ENCODE assay signal across 28 cellular contexts in genomic region chrX:118694628-118695027, GRCh38. TPM values are rescaled to one million over a fixed set of nuclear protein-coding genes. Genes with fewer than 3 reads are reported as not detected.
DNase-seq lines count a peak whose midpoint lies in the region; ATAC-seq and TF ChIP-seq lines count a peak whose summit lies in the region.
"Had no signal": no experiment of that assay in that cellular context is flagged by ENCODE, and none has a peak within 500 bp of the region (broad histone marks: within the 10 kb centered on the region; RNA-seq: fewer than 3 reads in every experiment).

No MANE protein-coding gene starts in this region.

- CTCF ChIA-PET in SK-N-SH (lab: Yijun Ruan, JAX): no interaction called here

- no peak for TF ChIP-seq RAD21 in SK-N-SH (IDR thresholded peaks at IDR 0.05; ENCODE audit: low read length)

- H3K9me3 Mint-ChIP-seq in activated T-cell treated with anti-CD3 and anti-CD28 coated beads, Interleukin-2, amount 50 U/mL, for 24 hours: no peaks in the 10 kb centered on the region
- H3K9me3 Mint-ChIP-seq: activated CD4-positive, alpha-beta T cell treated with anti-CD3 and anti-CD28 coated beads, Interleukin-2, amount 10 ng/mL, durations not matched to agents 24 days and 14 days; activated naive CD4-positive, alpha-beta T cell treated with anti-CD3 and anti-CD28 coated beads, Interleukin-2, amount 50 U/mL, for 72 hours; CD8-positive, alpha-beta T cell; naive thymus-derived CD4-positive, alpha-beta T cell; stimulated activated naive B cell treated with anti-CD40 and anti-IgM and Interleukin-4, amounts not matched to agents 10 μg/mL and 1 μg/mL and 100 μg/mL, for 72 hours; WTC11 had no signal

- no peaks in the 10 kb centered on the region for H4K20me1 ChIP-seq in SK-N-SH (ENCODE audit: insufficient read depth)

- H3F3A ChIP-seq in SK-N-SH (replicated peaks; ENCODE audit: insufficient read depth): no peaks in the 10 kb centered on the region

- peaks cover 3% of the 10 kb centered on the region for H3K27me3 Mint-ChIP-seq in activated T-cell treated with anti-CD3 and anti-CD28 coated beads, Interleukin-2, amount 50 U/mL, for 24 hours
- H3K27me3 Mint-ChIP-seq: activated CD4-positive, alpha-beta T cell treated with anti-CD3 and anti-CD28 coated beads, Interleukin-2, amount 10 ng/mL, durations not matched to agents 24 days and 14 days; naive thymus-derived CD4-positive, alpha-beta T cell; stimulated activated naive B cell treated with anti-CD40 and anti-IgM and Interleukin-4, amounts not matched to agents 10 μg/mL and 1 μg/mL and 100 μg/mL, for 72 hours; type B pancreatic cell had no signal

- no peaks in the 10 kb centered on the region for H3K4me1 Mint-ChIP-seq in activated T-cell treated with anti-CD3 and anti-CD28 coated beads, Interleukin-2, amount 50 U/mL, for 24 hours (ENCODE audit: low read depth)
- H3K4me1 Mint-ChIP-seq: activated CD4-positive, alpha-beta T cell treated with anti-CD3 and anti-CD28 coated beads, Interleukin-2, amount 10 ng/mL, durations not matched to agents 24 days and 14 days; WTC11 had no signal

- H3K4me2 ChIP-seq in SK-N-SH: no peak overlapping the region

- no peaks in the 10 kb centered on the region for H3K4me1 ChIP-seq in SK-N-SH (ENCODE audit: control insufficient read depth in 1 of 2, insufficient read depth in 2 of 2, low read depth in 1 of 2, low read length in 1 of 2)

- no peaks in the 10 kb centered on the region for H3K27me3 ChIP-seq in SK-N-SH (ENCODE audit: insufficient read depth)
- H3K27me3 ChIP-seq: foreskin keratinocyte, heart left ventricle had no signal

- no peak overlapping the region for H3K4me3 Mint-ChIP-seq in activated T-cell treated with anti-CD3 and anti-CD28 coated beads, Interleukin-2, amount 50 U/mL, for 24 hours
- H3K4me3 Mint-ChIP-seq: activated CD4-positive, alpha-beta T cell treated with anti-CD3 and anti-CD28 coated beads, Interleukin-2, amount 10 ng/mL, durations not matched to agents 24 days and 14 days; CD8-positive, alpha-beta T cell; mesothelial cell of epicardium; naive thymus-derived CD4-positive, alpha-beta T cell; stimulated activated naive B cell treated with anti-CD40 and anti-IgM and Interleukin-4, amounts not matched to agents 10 μg/mL and 1 μg/mL and 100 μg/mL, for 72 hours; type B pancreatic cell; WTC11 had no signal

- ATAC-seq in SK-N-SH treated with all-trans-retinoic acid at 6 μM for 48 hours (peak; percentile 11; the same call in 2 of the 3 replicates), HG03354 (IDR thresholded peaks at IDR 0.05; ENCODE audit: poor library complexity, severe bottlenecking, unreplicated experiment) (no peak)
- ATAC-seq: activated naive CD4-positive, alpha-beta T cell treated with anti-CD3 and anti-CD28 coated beads, Interleukin-2, amount 50 U/mL, for 72 hours; CD8-positive, alpha-beta T cell; foreskin keratinocyte; heart left ventricle; naive thymus-derived CD4-positive, alpha-beta T cell; stimulated activated naive B cell treated with anti-CD40 and anti-IgM and Interleukin-4, amounts not matched to agents 10 μg/mL and 1 μg/mL and 100 μg/mL, for 72 hours; WTC11 had no signal

- H3K36me3 ChIP-seq in SK-N-SH (replicated peaks in 1 of 2; ENCODE audit: control insufficient read depth in 1 of 2, insufficient read depth in 2 of 2, low read length in 1 of 2): no peaks in the 10 kb centered on the region
- H3K36me3 ChIP-seq: heart left ventricle had no signal

- H3K27ac ChIP-seq in SK-N-SH (ENCODE audit: low read depth in 2 of 2, low read length in 1 of 2): no peak overlapping the region
- H3K27ac ChIP-seq: foreskin keratinocyte, heart left ventricle had no signal

- no peak overlapping the region for H2AFZ ChIP-seq in SK-N-SH (ENCODE audit: low read depth)

- H3K4me3 ChIP-seq in SK-N-SH (ENCODE audit: low read depth in 2 of 2, low read length in 1 of 2) (no peak overlapping the region), fibroblast of pulmonary artery (replicated peaks; ENCODE audit: low read depth, low read length) (no peak overlapping the region)
- H3K4me3 ChIP-seq: coronary artery, heart left ventricle had no signal

- no peak for TF ChIP-seq CTCF in SK-N-SH (IDR thresholded peaks at IDR 0.05)
- TF ChIP-seq CTCF in fibroblast of pulmonary artery (IDR thresholded peaks at IDR 0.05; ENCODE audit: low read length, missing control alignments): no peak

- POLR2A ChIA-PET in SK-N-SH (lab: Yijun Ruan, JAX): no interaction called here

- no peak for TF ChIP-seq EP300 in SK-N-SH (IDR thresholded peaks at IDR 0.05; ENCODE audit: borderline replicate concordance in 1 of 2, low read depth in 1 of 2, low read length in 1 of 2)

- H3K9ac ChIP-seq in SK-N-SH: no peak overlapping the region

- no peaks in the 10 kb centered on the region for H3K9me3 ChIP-seq in SK-N-SH
- H3K9me3 ChIP-seq: heart left ventricle had no signal

- H3K79me2 ChIP-seq in SK-N-SH (ENCODE audit: insufficient read depth): no peaks in the 10 kb centered on the region

- DNase-seq in SK-N-SH: no peak
- peak; percentile 4 for DNase-seq in NOMO-1 treated with dmso at 0.1 percent for 144 hours (lab: John Stamatoyannopoulos, UW; ENCODE audit: unreplicated experiment)
- peak; percentile 21 for DNase-seq in fibroblast of pulmonary artery (ENCODE audit: low read depth)
- DNase-seq in stimulated activated CD4-positive, alpha-beta T cell treated with anti-CD3 and anti-CD28 coated beads, Interleukin-2, amount 100 ng/mL, for 48 hours: no peak
- no peak for DNase-seq in activated T-cell treated with anti-CD3 and anti-CD28 coated beads, Interleukin-2, amount 50 U/mL, for 24 hours
- DNase-seq in NCI-H187 (lab: John Stamatoyannopoulos, UW): no peak
- DNase-seq: 8988T; activated CD4-positive, alpha-beta T cell treated with anti-CD3 and anti-CD28 coated beads, Interleukin-2, amount 10 ng/mL, durations not matched to agents 24 days and 14 days; activated CD8-positive, alpha-beta memory T cell treated with anti-CD3 and anti-CD28 coated beads for 24 hours; activated T-cell treated with anti-CD3 and anti-CD28 coated beads for 4 hours; CD8-positive, alpha-beta T cell; foreskin keratinocyte; H7; heart left ventricle; naive thymus-derived CD4-positive, alpha-beta T cell; NCI-H1694; NCI-H446; NCI-H748 treated with DMSO at 0.1 percent for 48 hours; SIG-M5; stimulated activated naive B cell treated with anti-CD40 and anti-IgM and Interleukin-4, amounts not matched to agents 10 μg/mL and 1 μg/mL and 100 μg/mL, for 72 hours; substantia nigra had no signal

- 55% methylated on average over 6 of the region's 6 CpGs for WGBS in SK-N-SH (ENCODE audit: low lambda C conversion rate)

- peaks cover 11% of the 10 kb centered on the region for H3K36me3 Mint-ChIP-seq in activated T-cell treated with anti-CD3 and anti-CD28 coated beads, Interleukin-2, amount 50 U/mL, for 24 hours (ENCODE audit: low read depth)
- H3K36me3 Mint-ChIP-seq: activated naive CD4-positive, alpha-beta T cell treated with anti-CD3 and anti-CD28 coated beads, Interleukin-2, amount 50 U/mL, for 72 hours; type B pancreatic cell; WTC11 had no signal

- no peaks in the 10 kb centered on the region for H3K9me2 ChIP-seq in SK-N-SH

- H3K27ac Mint-ChIP-seq in activated T-cell treated with anti-CD3 and anti-CD28 coated beads, Interleukin-2, amount 50 U/mL, for 24 hours: no peak overlapping the region
- H3K27ac Mint-ChIP-seq: activated CD4-positive, alpha-beta T cell treated with anti-CD3 and anti-CD28 coated beads, Interleukin-2, amount 10 ng/mL, durations not matched to agents 24 days and 14 days; activated naive CD4-positive, alpha-beta T cell treated with anti-CD3 and anti-CD28 coated beads, Interleukin-2, amount 50 U/mL, for 72 hours; type B pancreatic cell; WTC11 had no signal

TF ChIP-seq in SK-N-SH treated with all-trans-retinoic acid at 6 μM for 48 hours, 23 proteins besides CTCF, POLR2A, EP300 and RAD21:
- TF ChIP-seq POU6F1 (CRISPR knock-in tag; IDR thresholded peaks at IDR 0.05; ENCODE audit: borderline replicate concordance, low read depth): no peak
- TF ChIP-seq ZFP3 (CRISPR knock-in tag; IDR thresholded peaks at IDR 0.05): no peak
- no peak for TF ChIP-seq GLIS3 (CRISPR knock-in tag; IDR thresholded peaks at IDR 0.05)

TF ChIP-seq in SK-N-SH, 30 proteins besides CTCF, POLR2A, EP300 and RAD21 (continues in another document):
- TF ChIP-seq PBX3 (IDR thresholded peaks at IDR 0.05) (no peak), TEAD4 (IDR thresholded peaks at IDR 0.05; ENCODE audit: borderline replicate concordance, insufficient read depth) (no peak), SMC3 (IDR thresholded peaks at IDR 0.05; ENCODE audit: low read depth, low read length) (no peak), ZBTB33 (IDR thresholded peaks at IDR 0.05; ENCODE audit: borderline replicate concordance, low read depth) (no peak), CHD2 (IDR thresholded peaks at IDR 0.05; ENCODE audit: low read length, partially characterized antibody) (no peak), RXRA (IDR thresholded peaks at IDR 0.05; ENCODE audit: borderline replicate concordance, low read depth) (no peak), GABPA (IDR thresholded peaks at IDR 0.05; ENCODE audit: low read depth) (no peak)

RNA-seq across cellular contexts. Expression of gene IL13RA1, which starts 32.8 kb away (rescaled TPM):
- 27.0 and 29.9 TPM in 2 replicates for polyA plus RNA-seq in SK-N-SH (2012; rRNA removed)
- 38.7 and 46.4 TPM in 2 replicates for polyA plus RNA-seq in SK-N-SH (2012; cell fraction: cytosol; rRNA removed)
- polyA plus RNA-seq in SK-N-SH (2012; cell fraction: nucleus; rRNA removed): 9.9 and 16.7 TPM in 2 replicates

Comparison
In these comparisons a context has a peak if more than half of its experiments do, and no peak if none do; other contexts are left out.
1. DNase-seq: peak in NOMO-1 treated with dmso at 0.1 percent for 144 hours (single experiment) and fibroblast of pulmonary artery (single experiment); none in SK-N-SH (single experiment), stimulated activated CD4-positive, alpha-beta T cell treated with anti-CD3 and anti-CD28 coated beads, Interleukin-2, amount 100 ng/mL, for 48 hours (0 of 2), activated T-cell treated with anti-CD3 and anti-CD28 coated beads, Interleukin-2, amount 50 U/mL, for 24 hours (single experiment) and NCI-H187 (0 of 2).